In genomic region chr4:132227349-132228165, GRCh38 we compare ENCODE assay signal across 9 cellular contexts.
DNase-seq lines count a peak whose midpoint lies in the region; ATAC-seq, FAIRE-seq and TF ChIP-seq lines count a peak whose summit lies in the region.
"Had no signal": no experiment of that assay in that cellular context is flagged by ENCODE, and none has a peak within 500 bp of the region (broad histone marks: within the 10 kb centered on the region; RNA-seq: fewer than 3 reads in every experiment).

No MANE protein-coding gene starts in this region.

- intact Hi-C loops in PC-3 (cut with micrococcal nuclease) (loop anchor here (2.0 to 10.0 kb wide), 3 partner anchors 583 to 1135 kb away; no protein-coding TSS in a partner anchor), spleen (cut with DNase I; ENCODE audit: low total_unique reads) (no loop called here)

- ATAC-seq in A549 (peak; percentile 80 to 97; a peak in 5 of 6 replicates), PC-3 (peak; percentile 98), GM18867 (IDR thresholded peaks at IDR 0.05; ENCODE audit: unreplicated experiment) (no peak), HG02973 (IDR thresholded peaks at IDR 0.05; ENCODE audit: unreplicated experiment) (no peak)
- ATAC-seq: naive thymus-derived CD8-positive, alpha-beta T cell had no signal

- no peaks in the 10 kb centered on the region for H4K20me1 ChIP-seq in PC-3 (ENCODE audit: low read length)

- DNase-seq in A549 (ENCODE audit: low read depth in 1 of 2, low spot score in 1 of 2), result peak; percentile 1 to 62
- no peak for DNase-seq in GM13977 (ENCODE audit: low spot score)
- peak; percentile 76 for DNase-seq in PC-3
- DNase-seq in fibroblast of the aortic adventitia (ENCODE audit: low read depth), result peak; percentile 33
- DNase-seq in spleen, result no peak
- DNase-seq in SHP77 (lab: John Stamatoyannopoulos, UW), result no peak

- POLR2A ChIA-PET in A549 (lab: Yijun Ruan, JAX) (no interaction called here), PC-3 (lab: Charles Lee; ENCODE audit: unreplicated experiment) (no interaction called here)

- no TSS peak for BruUV-seq in PC-3 (replicated peaks; lab: Mats Ljungman, UMichigan)

- TF ChIP-seq CTCF in A549 (IDR thresholded peaks at IDR 0.05), result peak; percentile 50
- peak; percentile 51 for TF ChIP-seq CTCF in GM13977 (IDR thresholded peaks at IDR 0.05; ENCODE audit: extremely low read depth, insufficient read depth, missing control alignments)
- TF ChIP-seq CTCF in PC-3 (conservative IDR thresholded peaks at IDR 0.05; ENCODE audit: low read depth, low read length), result peak; percentile 54
- peak; percentile 51 for TF ChIP-seq CTCF in fibroblast of the aortic adventitia (IDR thresholded peaks at IDR 0.05; ENCODE audit: insufficient read depth, low read length)
- peak in 1 of 11 experiments; percentile 31 for TF ChIP-seq CTCF in spleen (IDR thresholded peaks at IDR 0.05 in 8 of 11, conservative IDR thresholded peaks at IDR 0.05 in 3 of 11)

- peak overlapping the region; percentile 40 for H3K4me3 ChIP-seq in A549
- H3K4me3 ChIP-seq in PC-3 (ENCODE audit: low read length), result peak overlapping the region; percentile 62
- H3K4me3 ChIP-seq in fibroblast of the aortic adventitia (ENCODE audit: low read depth, low read length), result peak overlapping the region; percentile 9
- H3K4me3 ChIP-seq in spleen, result peak overlapping the region in 1 of 8 donors; percentile 2

- peak overlapping the region; percentile 50; the same call in 1 of the 2 replicates for H2AFZ ChIP-seq in PC-3 (ENCODE audit: low read length)

- H3K27me3 ChIP-seq in PC-3 (ENCODE audit: low read length) (no peaks in the 10 kb centered on the region), spleen (replicated peaks in 1 of 7) (no peaks in the 10 kb centered on the region)

- 32% methylated on average over 17 of the region's 19 CpGs for WGBS in A549 (ENCODE audit: missing lambda C conversion rate)
- 75 to 91% (median 82%) methylated on average over 19 of the region's 19 CpGs for WGBS in spleen, 5 donors

- no peak for FAIRE-seq in A549 (lab: Jason Lieb, UNC)

- CTCF ChIA-PET in A549 (lab: Yijun Ruan, JAX), result interaction anchor here (0.6 to 1.2 kb wide), 6 partner anchors 9 to 1139 kb away, joined by 3 to 5 read pairs (median 3); no protein-coding TSS in a partner anchor
- CTCF ChIA-PET in PC-3 (lab: Charles Lee), result no interaction called here

- H3K9ac ChIP-seq in PC-3 (ENCODE audit: low read length), result no peak overlapping the region

- in situ Hi-C loops in GM13977 (cut with MboI; ENCODE audit: low pct_unique_long_range_greater_than_20kb, low sequenced_read_pairs, unreplicated experiment), result no loop called here

- no peak for TF ChIP-seq POLR2A in A549 (IDR thresholded peaks at IDR 0.05; ENCODE audit: low read length)
- TF ChIP-seq POLR2A in spleen (IDR thresholded peaks at IDR 0.05), result no peak

- no peaks in the 10 kb centered on the region for H3K9me3 ChIP-seq in A549
- no peaks in the 10 kb centered on the region for H3K9me3 ChIP-seq in PC-3 (ENCODE audit: low read length)
- H3K9me3 ChIP-seq in spleen, result peaks cover 0 to 35% (median 22%) of the 10 kb centered on the region in 8 donors

- no peaks in the 10 kb centered on the region for H3F3A ChIP-seq in PC-3 (ENCODE audit: low read length, unreplicated experiment)

- TF ChIP-seq RAD21 in A549 (conservative IDR thresholded peaks at IDR 0.05 in 1 of 2, IDR thresholded peaks at IDR 0.05 in 1 of 2), result peak; percentile 71 to 73

- H3K79me2 ChIP-seq in PC-3 (ENCODE audit: low read length), result no peaks in the 10 kb centered on the region

- H3K9me2 ChIP-seq in PC-3 (replicated peaks; ENCODE audit: low read length), result no peaks in the 10 kb centered on the region

- H3K4me2 ChIP-seq in A549 (peak overlapping the region; percentile 66), PC-3 (ENCODE audit: low read length) (peak overlapping the region; percentile 76)

- no peaks in the 10 kb centered on the region for H3K4me1 ChIP-seq in A549
- no peaks in the 10 kb centered on the region for H3K4me1 ChIP-seq in PC-3 (ENCODE audit: insufficient read depth, low read length)
- no peaks in the 10 kb centered on the region for H3K4me1 ChIP-seq in spleen

- H3K27ac ChIP-seq in A549 (no peak overlapping the region), PC-3 (ENCODE audit: low read length) (no peak overlapping the region), spleen (no peak overlapping the region)

- TF ChIP-seq EP300 in A549 (IDR thresholded peaks at IDR 0.05), result no peak

- H3K36me3 ChIP-seq in PC-3 (ENCODE audit: low read depth, low read length) (no peaks in the 10 kb centered on the region), spleen (no peaks in the 10 kb centered on the region)

TF ChIP-seq in A549, 52 proteins besides CTCF, POLR2A, EP300 and RAD21:
- TF ChIP-seq PBX3 (IDR thresholded peaks at IDR 0.05) (no peak), SMC3 (IDR thresholded peaks at IDR 0.05) (peak; percentile 65), FOSL2 (IDR thresholded peaks at IDR 0.05) (no peak), FOSL2 (CRISPR knock-in tag; IDR thresholded peaks at IDR 0.05) (peak; percentile 18; the same call in 1 of the 2 replicates)
TF ChIP-seq in A549: peak in this region for 2.

Comparison
In these comparisons a context has a peak if more than half of its experiments do, and no peak if none do; other contexts are left out.
1. ATAC-seq: peak in A549 (2 of 2) and PC-3 (single experiment); none in GM18867 (single experiment) and HG02973 (single experiment).
2. DNase-seq: peak in A549 (2 of 2), PC-3 (single experiment) and fibroblast of the aortic adventitia (single experiment); none in GM13977 (single experiment), spleen (single experiment) and SHP77 (0 of 2).